In the genomic region with DNA sequence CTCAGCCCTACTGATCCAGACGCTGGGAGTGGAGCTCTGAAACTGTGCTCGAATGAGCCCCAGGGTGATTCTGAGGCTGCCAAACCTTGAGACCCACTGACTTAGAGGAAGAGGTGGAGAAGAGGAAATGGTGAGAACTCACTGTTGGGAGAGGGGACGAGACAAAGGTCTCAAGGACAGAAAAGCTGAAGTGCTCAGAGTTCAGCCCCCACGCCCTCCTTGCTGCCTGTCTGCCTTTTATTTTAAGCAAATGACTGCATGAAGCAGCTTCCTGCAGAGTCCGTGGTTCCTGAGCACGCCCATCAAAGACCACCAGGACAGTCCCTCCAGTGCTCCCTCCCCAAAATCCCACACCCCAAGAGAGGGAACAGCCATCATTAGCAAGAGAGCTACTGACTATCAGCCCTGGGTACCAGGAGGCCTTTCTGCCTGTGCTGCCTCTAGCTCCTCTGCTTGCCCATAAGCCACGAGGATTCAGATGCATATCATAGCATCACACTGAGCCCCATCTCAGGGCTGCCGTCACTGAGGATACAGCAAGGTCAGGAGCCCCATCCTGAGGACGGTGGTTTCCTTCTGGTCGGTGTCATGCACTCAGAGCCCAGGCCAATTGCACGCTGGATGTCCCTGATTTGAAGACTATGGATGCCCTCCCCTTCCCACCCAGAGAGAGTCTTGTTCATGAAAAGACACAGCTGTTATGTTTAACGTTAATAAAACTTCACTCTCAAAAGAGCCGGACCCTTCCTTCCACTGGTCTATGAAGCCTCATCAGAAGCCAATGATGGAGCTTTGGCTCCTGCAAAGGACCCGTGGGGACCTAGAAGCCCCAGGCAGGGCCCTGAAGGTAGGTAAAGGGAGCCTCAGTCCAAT, we compare ENCODE assay signal across 9 cellular contexts. TPM values are rescaled to one million over a fixed set of nuclear protein-coding genes. Genes with fewer than 3 reads are reported as not detected.
DNase-seq lines count a peak whose midpoint lies in the region; ATAC-seq lines count a peak whose summit lies in the region.
"Had no signal": no experiment of that assay in that cellular context is flagged by ENCODE, and none has a peak within 500 bp of the region (broad histone marks: within the 10 kb centered on the region; RNA-seq: fewer than 3 reads in every experiment).

No MANE protein-coding gene starts in this region.

- H3K36me3 Mint-ChIP-seq in activated CD4-positive, alpha-beta memory T cell treated with anti-CD3 and anti-CD28 coated beads for 36 hours, result peaks cover 38% of the 10 kb centered on the region

- POLR2A ChIA-PET in activated CD4-positive, alpha-beta memory T cell treated with anti-CD3 and anti-CD28 coated beads for 36 hours (lab: Charles Lee), result interaction anchor here (0.9 to 1.9 kb wide), 5 partner anchors 10 to 49 kb away, joined by 4 to 8 read pairs (median 6); no protein-coding TSS in a partner anchor

- H3K4me1 Mint-ChIP-seq in activated CD4-positive, alpha-beta memory T cell treated with anti-CD3 and anti-CD28 coated beads for 36 hours (ENCODE audit: low read depth), result peaks cover 87% of the 10 kb centered on the region
- H3K4me1 Mint-ChIP-seq in stimulated activated naive CD8-positive, alpha-beta T cell treated with anti-CD3 and anti-CD28 coated beads, Interleukin-15, amount 100 ng/mL, for 72 hours, result peaks cover 97% of the 10 kb centered on the region

- H3K27ac ChIP-seq in layer of hippocampus (ENCODE audit: low read depth, low read length), result peak overlapping the region; percentile 60

- H3K27me3 ChIP-seq in layer of hippocampus (ENCODE audit: control insufficient read depth, insufficient read depth, low read length), result no peaks in the 10 kb centered on the region

- peak overlapping the region; percentile 96 for H3K27ac Mint-ChIP-seq in activated CD4-positive, alpha-beta memory T cell treated with anti-CD3 and anti-CD28 coated beads for 36 hours
- H3K27ac Mint-ChIP-seq in stimulated activated naive CD8-positive, alpha-beta T cell treated with anti-CD3 and anti-CD28 coated beads, Interleukin-15, amount 100 ng/mL, for 72 hours, result peak overlapping the region; percentile 93 to 97

- no peaks in the 10 kb centered on the region for H3K27me3 Mint-ChIP-seq in activated CD4-positive, alpha-beta memory T cell treated with anti-CD3 and anti-CD28 coated beads for 36 hours
- no peaks in the 10 kb centered on the region for H3K27me3 Mint-ChIP-seq in stimulated activated naive CD8-positive, alpha-beta T cell treated with anti-CD3 and anti-CD28 coated beads, Interleukin-15, amount 100 ng/mL, for 72 hours

- CTCF ChIA-PET in activated CD4-positive, alpha-beta memory T cell treated with anti-CD3 and anti-CD28 coated beads for 36 hours (lab: Charles Lee), result interaction anchor here (0.7 to 4.7 kb wide), 10 partner anchors 9 to 141 kb away, joined by 3 to 35 read pairs (median 4); no protein-coding TSS in a partner anchor

- peak; percentile 55 for DNase-seq in activated CD4-positive, alpha-beta T cell treated with anti-CD3 and anti-CD28 coated beads for 48 hours
- no peak for DNase-seq in activated CD4-positive, alpha-beta T cell treated with anti-CD3 and anti-CD28 coated beads, Interleukin-2, amount 50 U/mL, for 4 hours
- peak; percentile 70 for DNase-seq in activated CD4-positive, alpha-beta memory T cell treated with anti-CD3 and anti-CD28 coated beads for 36 hours
- DNase-seq in stimulated activated naive CD8-positive, alpha-beta T cell treated with anti-CD3 and anti-CD28 coated beads, Interleukin-15, amount 100 ng/mL, for 72 hours, result peak in 1 of 2 donors; percentile 51
- DNase-seq in DMS79 (lab: John Stamatoyannopoulos, UW), result no peak
- DNase-seq: left colon had no signal

- H3K4me3 Mint-ChIP-seq in activated CD4-positive, alpha-beta memory T cell treated with anti-CD3 and anti-CD28 coated beads for 36 hours, result peak overlapping the region; percentile 63
- H3K4me3 Mint-ChIP-seq in stimulated activated naive CD8-positive, alpha-beta T cell treated with anti-CD3 and anti-CD28 coated beads, Interleukin-15, amount 100 ng/mL, for 72 hours, result peak overlapping the region; percentile 79 to 90

- intact Hi-C loops in activated CD4-positive, alpha-beta memory T cell treated with anti-CD3 and anti-CD28 coated beads for 36 hours (cut with micrococcal nuclease), result no loop called here

- H3K9me3 Mint-ChIP-seq in activated CD4-positive, alpha-beta memory T cell treated with anti-CD3 and anti-CD28 coated beads for 36 hours, result no peaks in the 10 kb centered on the region
- no peaks in the 10 kb centered on the region for H3K9me3 Mint-ChIP-seq in stimulated activated naive CD8-positive, alpha-beta T cell treated with anti-CD3 and anti-CD28 coated beads, Interleukin-15, amount 100 ng/mL, for 72 hours

- no peak for ATAC-seq in stimulated activated naive CD8-positive, alpha-beta T cell treated with anti-CD3 and anti-CD28 coated beads, Interleukin-15, amount 100 ng/mL, for 72 hours
- ATAC-seq in GM18867 (IDR thresholded peaks at IDR 0.05; ENCODE audit: unreplicated experiment), result no peak
- ATAC-seq in GM18868 (IDR thresholded peaks at IDR 0.05; ENCODE audit: unreplicated experiment), result no peak
- ATAC-seq: left colon had no signal

RNA-seq across cellular contexts. Expression of a gene that starts 20.1 kb away (rescaled TPM):
- total RNA-seq in activated CD4-positive, alpha-beta memory T cell treated with anti-CD3 and anti-CD28 coated beads for 36 hours, result 100 to 1,000 TPM; 358 to 364 TPM

RNA-seq across cellular contexts. Expression of a gene that starts 50.6 kb away (rescaled TPM):
- total RNA-seq in activated CD4-positive, alpha-beta memory T cell treated with anti-CD3 and anti-CD28 coated beads for 36 hours, result 10 to 100 TPM; 56.1 to 56.8 TPM

Comparison
In these comparisons a context has a peak if more than half of its experiments do, and no peak if none do; other contexts are left out.
1. DNase-seq: peak in activated CD4-positive, alpha-beta T cell treated with anti-CD3 and anti-CD28 coated beads for 48 hours (single experiment) and activated CD4-positive, alpha-beta memory T cell treated with anti-CD3 and anti-CD28 coated beads for 36 hours (single experiment); none in activated CD4-positive, alpha-beta T cell treated with anti-CD3 and anti-CD28 coated beads, Interleukin-2, amount 50 U/mL, for 4 hours (0 of 2) and DMS79 (single experiment).